Comparison of ENCODE assay signal across 18 cellular contexts in genomic region chr6:36685198-36685919, GRCh38. TPM values are rescaled to one million over a fixed set of nuclear protein-coding genes. Genes with fewer than 3 reads are reported as not detected.
DNase-seq lines count a peak whose midpoint lies in the region; ATAC-seq and TF ChIP-seq lines count a peak whose summit lies in the region.
"Had no signal": no experiment of that assay in that cellular context is flagged by ENCODE, and none has a peak within 500 bp of the region (broad histone marks: within the 10 kb centered on the region; RNA-seq: fewer than 3 reads in every experiment).

No MANE protein-coding gene starts in this region.

- H3K36me3 Mint-ChIP-seq in activated CD4-positive, alpha-beta memory T cell treated with anti-CD3 and anti-CD28 coated beads, Interleukin-2, amount 10 ng/mL, durations not matched to agents 7 days and 5 days (ENCODE audit: low read depth), result peaks cover 71% of the 10 kb centered on the region
- H3K36me3 Mint-ChIP-seq in activated CD4-positive, alpha-beta memory T cell treated with anti-CD3 and anti-CD28 coated beads for 36 hours, result peaks cover 49% of the 10 kb centered on the region
- H3K36me3 Mint-ChIP-seq in stimulated activated naive B cell treated with anti-CD40 and anti-IgM and Interleukin-4, amounts not matched to agents 10 μg/mL and 1 μg/mL and 100 μg/mL, for 72 hours, result peaks cover 35 to 36% of the 10 kb centered on the region in 2 donors

- ATAC-seq in stimulated activated naive B cell treated with anti-CD40 and anti-IgM and Interleukin-4, amounts not matched to agents 10 μg/mL and 1 μg/mL and 100 μg/mL, for 72 hours (replicated peaks), result no peak
- ATAC-seq: esophagus mucosa had no signal

- no peaks in the 10 kb centered on the region for H3K9me3 ChIP-seq in esophagus squamous epithelium
- H3K9me3 ChIP-seq: thoracic aorta had no signal

- no peaks in the 10 kb centered on the region for H3K27me3 ChIP-seq in esophagus squamous epithelium

- peaks cover 50% of the 10 kb centered on the region for H3K4me1 Mint-ChIP-seq in activated CD4-positive, alpha-beta memory T cell treated with anti-CD3 and anti-CD28 coated beads, Interleukin-2, amount 10 ng/mL, durations not matched to agents 7 days and 5 days
- H3K4me1 Mint-ChIP-seq in activated CD4-positive, alpha-beta memory T cell treated with anti-CD3 and anti-CD28 coated beads for 36 hours (ENCODE audit: low read depth), result peaks cover 33% of the 10 kb centered on the region
- H3K4me1 Mint-ChIP-seq in stimulated activated naive B cell treated with anti-CD40 and anti-IgM and Interleukin-4, amounts not matched to agents 10 μg/mL and 1 μg/mL and 100 μg/mL, for 72 hours, result peaks cover 56 to 88% of the 10 kb centered on the region in 2 donors

- intact Hi-C loops in activated CD4-positive, alpha-beta memory T cell treated with anti-CD3 and anti-CD28 coated beads for 36 hours (cut with micrococcal nuclease), result no loop called here
- intact Hi-C loops in esophagus squamous epithelium (cut with DNase I), result no loop called here

- TF ChIP-seq CTCF in esophagus squamous epithelium (IDR thresholded peaks at IDR 0.05), result no peak

- H3K4me1 ChIP-seq in esophagus squamous epithelium, result peaks cover 19 to 61% (median 43%) of the 10 kb centered on the region in 3 donors

- TF ChIP-seq POLR2A in esophagus squamous epithelium (IDR thresholded peaks at IDR 0.05), result no peak

- H3K36me3 ChIP-seq in esophagus squamous epithelium, result peaks cover 33 to 55% (median 44%) of the 10 kb centered on the region in 3 donors

- H3K27ac ChIP-seq in esophagus squamous epithelium, result peak overlapping the region in 3 of 4 donors; percentile 23 to 36 (median 31)
- H3K27ac ChIP-seq: C4-2B, thoracic aorta, VCaP had no signal

- no peaks in the 10 kb centered on the region for H3K27me3 Mint-ChIP-seq in activated CD4-positive, alpha-beta memory T cell treated with anti-CD3 and anti-CD28 coated beads, Interleukin-2, amount 10 ng/mL, durations not matched to agents 7 days and 5 days
- H3K27me3 Mint-ChIP-seq in activated CD4-positive, alpha-beta memory T cell treated with anti-CD3 and anti-CD28 coated beads for 36 hours, result no peaks in the 10 kb centered on the region
- no peaks in the 10 kb centered on the region for H3K27me3 Mint-ChIP-seq in stimulated activated naive B cell treated with anti-CD40 and anti-IgM and Interleukin-4, amounts not matched to agents 10 μg/mL and 1 μg/mL and 100 μg/mL, for 72 hours

- DNase-seq in activated CD4-positive, alpha-beta memory T cell treated with anti-CD3 and anti-CD28 coated beads, Interleukin-2, amount 10 ng/mL, durations not matched to agents 7 days and 5 days, result no peak
- DNase-seq in activated CD4-positive, alpha-beta memory T cell treated with anti-CD3 and anti-CD28 coated beads for 36 hours, result no peak
- peak; percentile 72 for DNase-seq in KBM-7
- no peak for DNase-seq in esophagus squamous epithelium (lab: John Stamatoyannopoulos, UW)
- DNase-seq in stimulated activated naive B cell treated with anti-CD40 and anti-IgM and Interleukin-4, amounts not matched to agents 10 μg/mL and 1 μg/mL and 100 μg/mL, for 72 hours, result no peak
- DNase-seq in NCI-H446 (lab: John Stamatoyannopoulos, UW), result no peak
- no peak for DNase-seq in stimulated activated naive CD4-positive, alpha-beta T cell (lab: John Stamatoyannopoulos, UW)
- no peak for DNase-seq in anterior cingulate cortex (lab: John Stamatoyannopoulos, UW)
- DNase-seq: NCI-H1694 treated with DMSO at 0.1 percent for 48 hours; NK-92 treated with Interleukin-12 subunit alpha and Interleukin-12 subunit beta, amount 100 ng/mL, for 24 hours; SW 1271 had no signal

- in situ Hi-C loops in KBM-7 (cut with MboI; ENCODE audit: low pct_unique_long_range_greater_than_20kb, low sequenced_read_pairs), result loop anchor here (10.0 kb wide), 1 partner anchor 61 kb away; no protein-coding TSS in a partner anchor

- H3K27ac Mint-ChIP-seq in activated CD4-positive, alpha-beta memory T cell treated with anti-CD3 and anti-CD28 coated beads, Interleukin-2, amount 10 ng/mL, durations not matched to agents 7 days and 5 days, result peak overlapping the region; percentile 18
- no peak overlapping the region for H3K27ac Mint-ChIP-seq in activated CD4-positive, alpha-beta memory T cell treated with anti-CD3 and anti-CD28 coated beads for 36 hours
- H3K27ac Mint-ChIP-seq in stimulated activated naive B cell treated with anti-CD40 and anti-IgM and Interleukin-4, amounts not matched to agents 10 μg/mL and 1 μg/mL and 100 μg/mL, for 72 hours, result peak overlapping the region; percentile 21
- H3K27ac Mint-ChIP-seq: activated T-helper 1 cell treated with anti-CD3 and anti-CD28 coated beads, Interleukin-12 subunit alpha, Interleukin-12 subunit beta, Interleukin-2, Interleukin-4 antibody, amounts not matched to agents 30 ng/mL and 10 ng/mL and 1 ng/mL, durations not matched to agents 14 hours and 24 hours and 36 hours had no signal

- no peak overlapping the region for H3K4me3 ChIP-seq in esophagus squamous epithelium
- H3K4me3 ChIP-seq: thoracic aorta had no signal

- no peaks in the 10 kb centered on the region for H3K9me3 Mint-ChIP-seq in activated CD4-positive, alpha-beta memory T cell treated with anti-CD3 and anti-CD28 coated beads, Interleukin-2, amount 10 ng/mL, durations not matched to agents 7 days and 5 days
- H3K9me3 Mint-ChIP-seq in activated CD4-positive, alpha-beta memory T cell treated with anti-CD3 and anti-CD28 coated beads for 36 hours, result no peaks in the 10 kb centered on the region
- no peaks in the 10 kb centered on the region for H3K9me3 Mint-ChIP-seq in stimulated activated naive B cell treated with anti-CD40 and anti-IgM and Interleukin-4, amounts not matched to agents 10 μg/mL and 1 μg/mL and 100 μg/mL, for 72 hours
- H3K9me3 Mint-ChIP-seq: activated T-helper 1 cell treated with anti-CD3 and anti-CD28 coated beads, Interleukin-12 subunit alpha, Interleukin-12 subunit beta, Interleukin-2, Interleukin-4 antibody, amounts not matched to agents 30 ng/mL and 10 ng/mL and 1 ng/mL, durations not matched to agents 14 hours and 24 hours and 36 hours had no signal

- H3K4me3 Mint-ChIP-seq in activated CD4-positive, alpha-beta memory T cell treated with anti-CD3 and anti-CD28 coated beads, Interleukin-2, amount 10 ng/mL, durations not matched to agents 7 days and 5 days, result no peak overlapping the region
- H3K4me3 Mint-ChIP-seq in activated CD4-positive, alpha-beta memory T cell treated with anti-CD3 and anti-CD28 coated beads for 36 hours, result no peak overlapping the region
- H3K4me3 Mint-ChIP-seq in stimulated activated naive B cell treated with anti-CD40 and anti-IgM and Interleukin-4, amounts not matched to agents 10 μg/mL and 1 μg/mL and 100 μg/mL, for 72 hours, result no peak overlapping the region
- H3K4me3 Mint-ChIP-seq: activated T-helper 1 cell treated with anti-CD3 and anti-CD28 coated beads, Interleukin-12 subunit alpha, Interleukin-12 subunit beta, Interleukin-2, Interleukin-4 antibody, amounts not matched to agents 30 ng/mL and 10 ng/mL and 1 ng/mL, durations not matched to agents 14 hours and 24 hours and 36 hours had no signal

- CTCF ChIA-PET in activated CD4-positive, alpha-beta memory T cell treated with anti-CD3 and anti-CD28 coated beads, Interleukin-2, amount 10 ng/mL, durations not matched to agents 7 days and 5 days (lab: Charles Lee), result interaction anchor here (1.9 to 3.2 kb wide), 2 partner anchors 39 to 74 kb away, joined by 5 to 9 read pairs; no protein-coding TSS in a partner anchor
- CTCF ChIA-PET in activated CD4-positive, alpha-beta memory T cell treated with anti-CD3 and anti-CD28 coated beads for 36 hours (lab: Charles Lee), result interaction anchor here (0.7 to 3.6 kb wide), 3 partner anchors 67 to 97 kb away, joined by 3 to 22 read pairs (median 3); no protein-coding TSS in a partner anchor

- WGBS in esophagus squamous epithelium, 2 donors, result 83 to 84% methylated on average over 17 to 20 of the region's 20 CpGs

- POLR2A ChIA-PET in activated CD4-positive, alpha-beta memory T cell treated with anti-CD3 and anti-CD28 coated beads, Interleukin-2, amount 10 ng/mL, durations not matched to agents 7 days and 5 days (lab: Charles Lee), result interaction anchor here (8.6 kb wide), 1 partner anchor 87 kb away, joined by 86 read pairs; the partner anchor contains the start of gene SRSF3
- POLR2A ChIA-PET in activated CD4-positive, alpha-beta memory T cell treated with anti-CD3 and anti-CD28 coated beads for 36 hours (lab: Charles Lee), result no interaction called here

RNA-seq across cellular contexts. Expression of gene CDKN1A, which starts 6.8 kb away (rescaled TPM):
- 100 to 1,000 TPM; 107 to 109 TPM for total RNA-seq in activated CD4-positive, alpha-beta memory T cell treated with anti-CD3 and anti-CD28 coated beads, Interleukin-2, amount 10 ng/mL, durations not matched to agents 7 days and 5 days
- 10 to 100 TPM; 64.2 to 66.7 TPM for total RNA-seq in activated CD4-positive, alpha-beta memory T cell treated with anti-CD3 and anti-CD28 coated beads for 36 hours
- 100 to 1,000 TPM in 2 of 4 donors, 10 to 100 TPM in 2; 86.8 to 209 (median 131) TPM for total RNA-seq in esophagus squamous epithelium

RNA-seq across cellular contexts. Expression of gene RAB44, which starts 12.3 kb away (rescaled TPM):
- under 1 TPM; 0.15 to 0.25 TPM for total RNA-seq in activated CD4-positive, alpha-beta memory T cell treated with anti-CD3 and anti-CD28 coated beads, Interleukin-2, amount 10 ng/mL, durations not matched to agents 7 days and 5 days
- under 1 TPM; 0.05 TPM for total RNA-seq in activated CD4-positive, alpha-beta memory T cell treated with anti-CD3 and anti-CD28 coated beads for 36 hours
- total RNA-seq in esophagus squamous epithelium, result under 1 TPM in 3 of 4 donors, not detected in 1; 0.11 to 0.76 (median 0.18) TPM
- total RNA-seq: A172, H1 had no signal
